ENCODE assay signal across 8 cellular contexts in the genomic region with DNA sequence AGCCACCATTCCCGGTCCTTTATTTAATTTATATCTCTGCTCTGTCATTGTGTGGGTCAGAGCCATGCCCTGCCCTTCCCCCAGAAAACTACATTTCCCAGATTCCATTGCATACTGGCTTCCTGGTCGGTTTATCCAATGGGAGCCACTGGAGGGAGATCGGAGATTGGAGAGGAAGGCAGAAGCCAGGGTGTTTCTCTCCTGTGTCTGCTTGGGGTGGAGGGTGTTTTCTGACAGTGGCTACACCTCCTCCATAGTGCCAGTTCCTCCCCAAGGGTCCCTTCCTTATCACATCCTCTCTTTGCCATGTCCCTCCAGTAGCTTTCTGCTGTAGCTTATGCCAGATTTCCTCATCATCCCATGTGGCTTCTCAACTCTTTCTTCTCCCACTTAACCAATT. TPM values are rescaled to one million over a fixed set of nuclear protein-coding genes. Genes with fewer than 3 reads are reported as not detected.
A peak's percentile ranks its signal among the peaks of the same experiment; 100 is the strongest.
DNase-seq lines count a peak whose midpoint lies in the region; ATAC-seq and TF ChIP-seq lines count a peak whose summit lies in the region.

No MANE protein-coding gene starts in this region.

- no peaks in the 10 kb centered on the region for H3K9me3 ChIP-seq in smooth muscle cell (replicated peaks; ENCODE audit: low read depth)
- H3K9me3 ChIP-seq in CD4-positive, alpha-beta T cell (ENCODE audit: control insufficient read depth, low read length): no peaks in the 10 kb centered on the region

- no peak for ATAC-seq in GM21737 (IDR thresholded peaks at IDR 0.05; ENCODE audit: unreplicated experiment)
- ATAC-seq in HG03039 (IDR thresholded peaks at IDR 0.05; ENCODE audit: unreplicated experiment): no peak
- ATAC-seq in CD4-positive, alpha-beta T cell (ENCODE audit: poor library complexity): no peak

- H3K36me3 ChIP-seq in smooth muscle cell (ENCODE audit: low read depth): no peaks in the 10 kb centered on the region

- peak overlapping the region; percentile 80 for H3K4me2 ChIP-seq in smooth muscle cell

- CTCF ChIA-PET in CD4-positive, alpha-beta T cell (lab: Charles Lee): no interaction called here

- peaks cover 8% of the 10 kb centered on the region for H4K20me1 ChIP-seq in smooth muscle cell (ENCODE audit: low read depth)

- peak overlapping the region; percentile 75 for H2AFZ ChIP-seq in smooth muscle cell (ENCODE audit: low read depth)

- in situ Hi-C loops in SK-MEL-5 (cut with HindIII; ENCODE audit: low pct_unique_long_range_greater_than_20kb, low sequenced_read_pairs): no loop called here

- H3K9me3 Mint-ChIP-seq in CD4-positive, alpha-beta T cell: no peaks in the 10 kb centered on the region

- peaks cover 40% of the 10 kb centered on the region for H3K27me3 Mint-ChIP-seq in CD4-positive, alpha-beta T cell

- no peaks in the 10 kb centered on the region for H3K36me3 Mint-ChIP-seq in CD4-positive, alpha-beta T cell (ENCODE audit: low read depth)

- no peaks in the 10 kb centered on the region for H3K27me3 ChIP-seq in smooth muscle cell (ENCODE audit: low read depth)
- peaks cover 21% of the 10 kb centered on the region for H3K27me3 ChIP-seq in CD4-positive, alpha-beta T cell (ENCODE audit: control insufficient read depth, insufficient read depth, low read length)

- no peaks in the 10 kb centered on the region for H3K79me2 ChIP-seq in smooth muscle cell (ENCODE audit: low read depth)

- peaks cover 10% of the 10 kb centered on the region for H3F3A ChIP-seq in smooth muscle cell (ENCODE audit: low read depth)

- H3K4me3 ChIP-seq in fibroblast of pulmonary artery (replicated peaks; ENCODE audit: low read depth, low read length) (no peak overlapping the region), smooth muscle cell (no peak overlapping the region)

- H3K4me1 Mint-ChIP-seq in CD4-positive, alpha-beta T cell (ENCODE audit: low read depth): peaks cover 7% of the 10 kb centered on the region

- intact Hi-C loops in CD4-positive, alpha-beta T cell (cut with DNase I, micrococcal nuclease): loop anchor here in 1 of 2 experiments (10.0 kb wide), 1 partner anchor 713 kb away; no protein-coding TSS in a partner anchor

- TF ChIP-seq CTCF in fibroblast of pulmonary artery (IDR thresholded peaks at IDR 0.05; ENCODE audit: low read length, missing control alignments) (no peak), smooth muscle cell (IDR thresholded peaks at IDR 0.05; ENCODE audit: borderline replicate concordance, insufficient read depth, poor library complexity, severe bottlenecking) (no peak)
- TF ChIP-seq CTCF in CD4-positive, alpha-beta T cell (IDR thresholded peaks at IDR 0.05): no peak

- H3K9ac ChIP-seq in smooth muscle cell (ENCODE audit: low read depth): no peak overlapping the region

- H3K4me3 Mint-ChIP-seq in CD4-positive, alpha-beta T cell: no peak overlapping the region

- POLR2A ChIA-PET in CD4-positive, alpha-beta T cell (lab: Charles Lee): no interaction called here

- peak; percentile 88 for DNase-seq in AG20443 (ENCODE audit: low spot score)
- DNase-seq in HPDE6-E6E7 (ENCODE audit: extremely low spot score): peak; percentile 64
- DNase-seq in SK-MEL-5 (ENCODE audit: low read depth, low spot score): peak; percentile 77
- peak; percentile 47 for DNase-seq in fibroblast of pulmonary artery (ENCODE audit: low read depth)
- DNase-seq in smooth muscle cell (lab: John Stamatoyannopoulos, UW; ENCODE audit: unreplicated experiment): no peak
- DNase-seq in CD4-positive, alpha-beta T cell: no peak

- 4% methylated on average over 3 of the region's 3 CpGs for WGBS in smooth muscle cell (ENCODE audit: low lambda C conversion rate)

- peaks cover 10% of the 10 kb centered on the region for H3K4me1 ChIP-seq in smooth muscle cell (ENCODE audit: low read depth)

- H3K27ac ChIP-seq in smooth muscle cell (ENCODE audit: low read depth): no peak overlapping the region
- H3K27ac ChIP-seq in CD4-positive, alpha-beta T cell (ENCODE audit: low read depth, low read length): no peak overlapping the region

- H3K27ac Mint-ChIP-seq in CD4-positive, alpha-beta T cell: no peak overlapping the region

RNA-seq across cellular contexts. Expression of a gene that starts 19.0 kb away (rescaled TPM):
- total RNA-seq in SK-MEL-5 (2014; rRNA removed; shearing (Covaris generic)): 10.6 and 14.6 TPM in 2 replicates
- polyA plus RNA-seq in SK-MEL-5 (2015; cell fraction: cytosol; rRNA removed): 58.6 and 65.9 TPM in 2 replicates
- 4.9 and 7.4 TPM in 2 replicates for polyA plus RNA-seq in SK-MEL-5 (2015; cell fraction: nucleus; rRNA removed)
- 63.1 and 72.2 TPM in 2 replicates for total RNA-seq in smooth muscle cell
- 111 and 119 TPM in 2 replicates for polyA plus RNA-seq in smooth muscle cell
- 1 to 10 TPM; 4.1 to 4.8 TPM for total RNA-seq in CD4-positive, alpha-beta T cell

Comparison
In these comparisons a context has a peak if more than half of its experiments do, and no peak if none do; other contexts are left out.
1. DNase-seq: peak in AG20443 (single experiment), HPDE6-E6E7 (single experiment), SK-MEL-5 (single experiment) and fibroblast of pulmonary artery (single experiment); none in smooth muscle cell (single experiment) and CD4-positive, alpha-beta T cell (0 of 10).